In genomic region chr1:165712764-165713163, GRCh38 we compare ENCODE assay signal across 29 cellular contexts.
"Had no signal": no experiment of that assay in that cellular context is flagged by ENCODE, and none has a peak within 500 bp of the region (broad histone marks: within the 10 kb centered on the region; RNA-seq: fewer than 3 reads in every experiment).

No MANE protein-coding gene starts in this region.

- H3K4me3 ChIP-seq: colonic mucosa, coronary artery, dorsolateral prefrontal cortex, esophagus muscularis mucosa, gastrocnemius medialis, gastroesophageal sphincter, heart left ventricle, heart right ventricle, hepatocyte had no signal

- H3K4me3 Mint-ChIP-seq: dendritic cell treated with granulocyte-macrophage colony-stimulating factor and Interleukin-4, amounts not matched to agents 40 ng/mL and 50 ng/mL, for 4 days; effector memory CD8-positive, alpha-beta T cell; endodermal cell had no signal

- H3K79me2 ChIP-seq: hepatocyte had no signal

- H3K27ac Mint-ChIP-seq: dendritic cell treated with granulocyte-macrophage colony-stimulating factor and Interleukin-4, amounts not matched to agents 40 ng/mL and 50 ng/mL, for 4 days; endodermal cell had no signal

- H2AFZ ChIP-seq: hepatocyte had no signal

- H3K36me3 ChIP-seq: colonic mucosa, esophagus muscularis mucosa, gastrocnemius medialis, gastroesophageal sphincter, heart left ventricle, heart right ventricle had no signal

- H3K9me3 ChIP-seq: colonic mucosa, esophagus muscularis mucosa, gastrocnemius medialis, gastroesophageal sphincter, heart left ventricle, heart right ventricle had no signal

- H3K4me1 ChIP-seq: colonic mucosa, esophagus muscularis mucosa, foreskin keratinocyte, gastrocnemius medialis, gastroesophageal sphincter, heart left ventricle, heart right ventricle had no signal

- H3K27me3 ChIP-seq: colonic mucosa, dorsolateral prefrontal cortex, gastrocnemius medialis, gastroesophageal sphincter, heart left ventricle, hepatocyte had no signal

- H3K9me3 Mint-ChIP-seq: dendritic cell treated with granulocyte-macrophage colony-stimulating factor and Interleukin-4, amounts not matched to agents 40 ng/mL and 50 ng/mL, for 4 days; effector memory CD8-positive, alpha-beta T cell had no signal

- ATAC-seq: effector memory CD8-positive, alpha-beta T cell; esophagus mucosa; foreskin keratinocyte; gastrocnemius medialis; gastroesophageal sphincter; heart left ventricle; heart right ventricle had no signal

- DNase-seq: colonic mucosa; cortex of kidney; dermis blood vessel endothelial cell; dorsolateral prefrontal cortex; effector CD4-positive, alpha-beta T cell; effector CD8-positive, alpha-beta T cell; effector memory CD4-positive, alpha-beta T cell; effector memory CD8-positive, alpha-beta T cell; endodermal cell; erythroblast; foreskin fibroblast; foreskin keratinocyte; foreskin melanocyte; gastrocnemius medialis; glutamatergic neuron; head of caudate nucleus; heart left ventricle; heart right ventricle; hippocampal formation had no signal

- H3K4me2 ChIP-seq: hepatocyte had no signal

- FAIRE-seq: endometrium, endothelial cell of umbilical vein, frontal cortex had no signal

- H3K27ac ChIP-seq: colonic mucosa, coronary artery, dorsolateral prefrontal cortex, epithelial cell of prostate, esophagus muscularis mucosa, foreskin keratinocyte, gastrocnemius medialis, gastroesophageal sphincter, heart left ventricle, heart right ventricle, hepatocyte had no signal
